In the genomic region with DNA sequence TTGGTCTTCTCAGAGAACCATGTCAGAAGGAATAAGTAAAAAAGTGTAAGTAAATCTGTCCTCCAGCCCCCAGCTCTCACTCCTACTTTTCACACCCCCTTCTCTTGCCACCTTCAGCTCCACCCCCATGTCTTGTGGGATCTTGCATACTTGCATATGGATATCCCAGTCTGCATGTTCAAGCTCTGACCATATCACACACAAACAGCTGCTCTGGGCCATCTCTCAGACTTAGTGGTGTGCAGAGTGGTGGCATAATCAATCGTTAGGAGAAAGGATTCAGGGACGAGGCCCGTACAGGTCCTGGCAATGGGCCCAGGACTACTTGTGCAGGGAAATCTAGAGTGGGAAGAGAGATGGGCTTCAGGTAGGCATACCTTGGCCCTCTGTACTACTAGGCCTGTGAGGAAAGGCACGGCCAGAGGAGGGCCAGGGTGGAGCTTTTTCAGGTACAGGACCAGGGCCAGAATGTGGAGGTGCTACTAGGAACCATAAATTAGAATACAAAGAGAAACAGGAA, we compare ENCODE assay signal across 20 cellular contexts.
"Had no signal": no experiment of that assay in that cellular context is flagged by ENCODE, and none has a peak within 500 bp of the region (broad histone marks: within the 10 kb centered on the region; RNA-seq: fewer than 3 reads in every experiment).

No MANE protein-coding gene starts in this region.

- H3K27me3 ChIP-seq: esophagus squamous epithelium, gastroesophageal sphincter, right lobe of liver, vagina had no signal

- H3K9me3 ChIP-seq: esophagus squamous epithelium, gastroesophageal sphincter, left ventricle myocardium inferior, right lobe of liver, vagina had no signal

- H3K36me3 ChIP-seq: esophagus squamous epithelium, gastroesophageal sphincter, left ventricle myocardium inferior, right lobe of liver, vagina had no signal

- H3K4me1 ChIP-seq: gastroesophageal sphincter, left ventricle myocardium inferior, right lobe of liver, vagina had no signal

- ATAC-seq: activated CD4-positive, CD25-positive, alpha-beta regulatory T cell treated with anti-CD3 and anti-CD28 coated beads, Interleukin-2, amount 50 U/mL, for 24 hours; activated CD8-positive, alpha-beta T cell treated with anti-CD3 and anti-CD28 coated beads, Interleukin-2, amount 10 ng/mL, durations not matched to agents 7 days and 5 days; gastroesophageal sphincter; right lobe of liver; stimulated activated effector memory CD8-positive, alpha-beta T cell treated with anti-CD3 and anti-CD28 coated beads, Interleukin-12 subunit alpha, Interleukin-12 subunit beta, amount 100 ng/mL, for 72 hours; stimulated activated naive CD8-positive, alpha-beta T cell treated with anti-CD3 and anti-CD28 coated beads, Interleukin-15, amount 100 ng/mL, for 72 hours had no signal

- DNase-seq: activated CD4-positive, alpha-beta T cell treated with anti-CD3 and anti-CD28 coated beads, Interleukin-2, amount 50 U/mL, for 1 hour; activated CD8-positive, alpha-beta T cell treated with anti-CD3 and anti-CD28 coated beads, Interleukin-2, amount 10 ng/mL, durations not matched to agents 7 days and 5 days; activated gamma-delta T cell treated with Interleukin-2 at 50 U/mL for 16 hours; anterior cingulate cortex; esophagus squamous epithelium; hypothalamus; left ventricle myocardium inferior; midbrain; posterior cingulate gyrus; right lobe of liver; small intestine; stimulated activated CD4-positive, alpha-beta T cell treated with anti-CD3 and anti-CD28 coated beads, Interleukin-2, amount 100 ng/mL, for 24 hours; stimulated activated naive CD8-positive, alpha-beta T cell treated with anti-CD3 and anti-CD28 coated beads, Interleukin-15, amount 100 ng/mL, for 72 hours; T-helper 2 cell had no signal

- H3K27ac ChIP-seq: coronary artery, esophagus squamous epithelium, gastroesophageal sphincter, left ventricle myocardium inferior, right lobe of liver, vagina, VCaP had no signal

- H3K4me3 ChIP-seq: coronary artery, esophagus squamous epithelium, gastroesophageal sphincter, left ventricle myocardium inferior, right lobe of liver, vagina had no signal
